In the genomic region with DNA sequence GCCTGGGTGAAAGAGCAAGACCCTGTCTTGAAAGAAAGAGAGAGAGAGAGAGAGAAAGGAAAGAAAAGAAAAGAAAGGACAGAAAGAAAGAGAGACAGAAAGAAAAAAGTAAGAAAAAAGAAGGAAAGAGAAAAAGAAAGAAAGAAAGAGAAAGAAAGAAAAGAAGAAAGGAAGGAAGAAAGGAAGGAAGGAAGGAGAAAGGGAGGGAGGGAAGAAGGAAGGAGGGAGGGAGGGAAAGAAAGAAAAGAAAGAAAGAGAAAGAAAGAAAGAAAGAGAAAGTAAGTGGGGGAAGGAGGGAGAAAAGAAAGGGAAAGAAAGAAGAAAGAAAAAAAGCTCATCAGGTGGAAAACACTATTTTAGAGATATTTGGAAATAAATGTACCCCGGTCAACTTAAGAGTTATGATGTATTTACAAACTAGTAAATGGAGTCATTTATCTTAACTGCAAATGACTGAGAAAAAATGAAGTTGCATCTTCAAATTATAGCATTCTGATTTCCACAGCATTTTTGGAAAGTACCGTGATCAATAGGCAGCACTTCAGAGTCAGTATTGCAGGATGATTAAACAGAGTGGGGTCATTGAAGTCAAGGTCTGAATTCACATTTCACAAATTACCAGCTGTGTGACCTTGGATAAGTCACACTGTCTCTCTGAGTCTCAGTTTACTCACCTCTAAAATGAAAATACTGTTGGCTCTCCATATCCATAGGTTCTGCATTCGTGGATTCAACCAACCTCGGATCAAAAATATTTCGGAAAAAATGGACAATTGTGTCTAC, we compare ENCODE assay signal across 21 cellular contexts.
DNase-seq lines count a peak whose midpoint lies in the region; ATAC-seq, FAIRE-seq and TF ChIP-seq lines count a peak whose summit lies in the region.
"Had no signal": no experiment of that assay in that cellular context is flagged by ENCODE, and none has a peak within 500 bp of the region (broad histone marks: within the 10 kb centered on the region; RNA-seq: fewer than 3 reads in every experiment).

No MANE protein-coding gene starts in this region.

- POLR2A ChIA-PET in WTC11 (lab: Charles Lee): no interaction called here

- no peaks in the 10 kb centered on the region for H3K27me3 Mint-ChIP-seq in WTC11 (ENCODE audit: low read depth)
- peaks cover 23% of the 10 kb centered on the region for H3K27me3 Mint-ChIP-seq in central memory CD8-positive, alpha-beta T cell
- H3K27me3 Mint-ChIP-seq in activated T-helper 2 cell treated with anti-CD3 and anti-CD28 coated beads, Interferon-gamma antibody, Interleukin-2, Interleukin-4, amounts not matched to agents 10 μg/mL and 5 μg/mL and 100 μg/mL, durations not matched to agents 14 hours and 24 hours and 36 hours (ENCODE audit: low read depth): peaks cover 14% of the 10 kb centered on the region

- no peak overlapping the region for H3K4me3 ChIP-seq in right lobe of liver
- H3K4me3 ChIP-seq: BLaER1, HAP-1 had no signal

- 0 out of 2 replicates have a peak, but pooled peaks cover 3% of the 10 kb centered on the region for H3K4me1 Mint-ChIP-seq in WTC11
- H3K4me1 Mint-ChIP-seq in central memory CD8-positive, alpha-beta T cell: no peaks in the 10 kb centered on the region
- H3K4me1 Mint-ChIP-seq in activated T-helper 2 cell treated with anti-CD3 and anti-CD28 coated beads, Interferon-gamma antibody, Interleukin-2, Interleukin-4, amounts not matched to agents 10 μg/mL and 5 μg/mL and 100 μg/mL, durations not matched to agents 14 hours and 24 hours and 36 hours (ENCODE audit: low read depth): no peaks in the 10 kb centered on the region
- H3K4me1 Mint-ChIP-seq: CD14-positive monocyte, IgD-negative memory B cell had no signal

- H3K9me3 Mint-ChIP-seq in WTC11: no peaks in the 10 kb centered on the region
- no peaks in the 10 kb centered on the region for H3K9me3 Mint-ChIP-seq in central memory CD8-positive, alpha-beta T cell
- H3K9me3 Mint-ChIP-seq in activated T-helper 2 cell treated with anti-CD3 and anti-CD28 coated beads, Interferon-gamma antibody, Interleukin-2, Interleukin-4, amounts not matched to agents 10 μg/mL and 5 μg/mL and 100 μg/mL, durations not matched to agents 14 hours and 24 hours and 36 hours: no peaks in the 10 kb centered on the region
- H3K9me3 Mint-ChIP-seq: CD4-positive, alpha-beta memory T cell had no signal

- no peak for DNase-seq in GM12891 (ENCODE audit: insufficient read length, low spot score)
- no peak for DNase-seq in WTC11 (ENCODE audit: low spot score)
- no peak for DNase-seq in central memory CD8-positive, alpha-beta T cell (ENCODE audit: low spot score in 2 of 2)
- DNase-seq in right lobe of liver: no peak
- no peak for DNase-seq in posterior vena cava (ENCODE audit: low spot score)
- no peak for DNase-seq in OCI-M1 (lab: John Stamatoyannopoulos, UW)
- DNase-seq in activated T-helper 2 cell treated with anti-CD3 and anti-CD28 coated beads, Interferon-gamma antibody, Interleukin-2, Interleukin-4, amounts not matched to agents 10 μg/mL and 5 μg/mL and 100 μg/mL, durations not matched to agents 14 hours and 24 hours and 36 hours (ENCODE audit: low spot score): no peak
- no peak for DNase-seq in activated effector memory CD4-positive, alpha-beta T cell treated with anti-CD3 and anti-CD28 coated beads, Interleukin-2, amount 50 U/mL, for 16 hours
- DNase-seq: ACHN; CD4-positive, alpha-beta memory T cell; DMS153; DMS79; GDM1; KG1 had no signal

- H3K4me3 Mint-ChIP-seq in WTC11: no peak overlapping the region
- no peak overlapping the region for H3K4me3 Mint-ChIP-seq in central memory CD8-positive, alpha-beta T cell
- no peak overlapping the region for H3K4me3 Mint-ChIP-seq in activated T-helper 2 cell treated with anti-CD3 and anti-CD28 coated beads, Interferon-gamma antibody, Interleukin-2, Interleukin-4, amounts not matched to agents 10 μg/mL and 5 μg/mL and 100 μg/mL, durations not matched to agents 14 hours and 24 hours and 36 hours (ENCODE audit: low read depth)
- H3K4me3 Mint-ChIP-seq: CD14-positive monocyte; CD4-positive, alpha-beta memory T cell had no signal

- peaks cover 0 to 47% (median 7%) of the 10 kb centered on the region in 4 donors for H3K4me1 ChIP-seq in right lobe of liver
- H3K4me1 ChIP-seq: BLaER1, HAP-1 had no signal

- H3K27ac ChIP-seq in right lobe of liver: no peak overlapping the region
- H3K27ac ChIP-seq: BLaER1, HL-60 had no signal

- ATAC-seq in WTC11 (no peak), right lobe of liver (peak in 3 of 4 donors; percentile 26 to 69 (median 58))
- ATAC-seq in central memory CD8-positive, alpha-beta T cell (replicated peaks; ENCODE audit: extremely low read depth, poor library complexity, severe bottlenecking): no peak

- no peaks in the 10 kb centered on the region for H3K9me3 ChIP-seq in right lobe of liver
- H3K9me3 ChIP-seq: BLaER1, HAP-1 had no signal

- no peak overlapping the region for H3K27ac Mint-ChIP-seq in WTC11
- H3K27ac Mint-ChIP-seq in central memory CD8-positive, alpha-beta T cell (ENCODE audit: low read depth): peak overlapping the region; percentile 4
- H3K27ac Mint-ChIP-seq in activated T-helper 2 cell treated with anti-CD3 and anti-CD28 coated beads, Interferon-gamma antibody, Interleukin-2, Interleukin-4, amounts not matched to agents 10 μg/mL and 5 μg/mL and 100 μg/mL, durations not matched to agents 14 hours and 24 hours and 36 hours: no peak overlapping the region
- H3K27ac Mint-ChIP-seq: CD4-positive, alpha-beta memory T cell; IgD-negative memory B cell had no signal

- TF ChIP-seq POLR2A in GM12891 (IDR thresholded peaks at IDR 0.05; ENCODE audit: low read depth, low read length): no peak
- no peak for TF ChIP-seq POLR2A in right lobe of liver (IDR thresholded peaks at IDR 0.05)

- intact Hi-C loops in right lobe of liver (cut with DNase I) (no loop called here), posterior vena cava (cut with DNase I) (no loop called here)
- intact Hi-C loops in activated T-helper 2 cell treated with anti-CD3 and anti-CD28 coated beads, Interferon-gamma antibody, Interleukin-2, Interleukin-4, amounts not matched to agents 10 μg/mL and 5 μg/mL and 100 μg/mL, durations not matched to agents 14 hours and 24 hours and 36 hours (cut with micrococcal nuclease): no loop called here

- FAIRE-seq in GM12891 (lab: Jason Lieb, UNC): peak; percentile 47
- FAIRE-seq: A204.1, HTR-8/SVneo had no signal

- no peaks in the 10 kb centered on the region for H3K36me3 Mint-ChIP-seq in WTC11
- no peaks in the 10 kb centered on the region for H3K36me3 Mint-ChIP-seq in central memory CD8-positive, alpha-beta T cell (ENCODE audit: insufficient read depth)
- H3K36me3 Mint-ChIP-seq in activated T-helper 2 cell treated with anti-CD3 and anti-CD28 coated beads, Interferon-gamma antibody, Interleukin-2, Interleukin-4, amounts not matched to agents 10 μg/mL and 5 μg/mL and 100 μg/mL, durations not matched to agents 14 hours and 24 hours and 36 hours (ENCODE audit: low read depth): no peaks in the 10 kb centered on the region
- H3K36me3 Mint-ChIP-seq: CD14-positive monocyte; CD4-positive, alpha-beta memory T cell; IgD-negative memory B cell had no signal

- H3K36me3 ChIP-seq in right lobe of liver: no peaks in the 10 kb centered on the region
- H3K36me3 ChIP-seq: BLaER1, HAP-1 had no signal

- CTCF ChIA-PET in WTC11 (lab: Charles Lee): no interaction called here

- WGBS in right lobe of liver (ENCODE audit: insufficient coverage, low coverage, low lambda C conversion rate, missing lambda C conversion rate): 68% methylated on average over 5 of the region's 5 CpGs

- H3K27me3 ChIP-seq in right lobe of liver: no peaks in the 10 kb centered on the region
- H3K27me3 ChIP-seq: BLaER1 had no signal

- TF ChIP-seq CTCF in WTC11 (IDR thresholded peaks at IDR 0.05): no peak
- no peak for TF ChIP-seq CTCF in right lobe of liver (IDR thresholded peaks at IDR 0.05)

TF ChIP-seq in GM12891, 5 proteins besides CTCF, POLR2A, EP300 and RAD21:
- TF ChIP-seq POU2F2 (IDR thresholded peaks at IDR 0.05; ENCODE audit: low read depth, low read length): no peak

TF ChIP-seq in WTC11, 78 proteins besides CTCF, POLR2A, EP300 and RAD21:
- TF ChIP-seq ZNF219 (CRISPR knock-in tag; IDR thresholded peaks at IDR 0.05; ENCODE audit: borderline replicate concordance): no peak
- TF ChIP-seq, protein P1, sequence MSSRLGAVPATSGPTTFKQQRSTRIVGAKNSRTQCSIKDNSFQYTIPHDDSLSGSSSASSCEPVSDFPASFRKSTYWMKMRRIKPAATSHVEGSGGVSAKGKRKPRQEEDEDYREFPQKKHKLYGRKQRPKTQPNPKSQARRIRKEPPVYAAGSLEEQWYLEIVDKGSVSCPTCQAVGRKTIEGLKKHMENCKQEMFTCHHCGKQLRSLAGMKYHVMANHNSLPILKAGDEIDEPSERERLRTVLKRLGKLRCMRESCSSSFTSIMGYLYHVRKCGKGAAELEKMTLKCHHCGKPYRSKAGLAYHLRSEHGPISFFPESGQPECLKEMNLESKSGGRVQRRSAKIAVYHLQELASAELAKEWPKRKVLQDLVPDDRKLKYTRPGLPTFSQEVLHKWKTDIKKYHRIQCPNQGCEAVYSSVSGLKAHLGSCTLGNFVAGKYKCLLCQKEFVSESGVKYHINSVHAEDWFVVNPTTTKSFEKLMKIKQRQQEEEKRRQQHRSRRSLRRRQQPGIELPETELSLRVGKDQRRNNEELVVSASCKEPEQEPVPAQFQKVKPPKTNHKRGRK (CRISPR knock-in tag; IDR thresholded peaks at IDR 0.05; ENCODE audit: borderline replicate concordance): peak; percentile 32; the same call in 1 of the 2 replicates

Comparison
In these comparisons a context has a peak if more than half of its experiments do, and no peak if none do; other contexts are left out.
1. ATAC-seq: peak in right lobe of liver (3 of 4); none in WTC11 (single experiment) and central memory CD8-positive, alpha-beta T cell (single experiment).